ENCODE assay signal across 1 cellular context in genomic region chr19:53308339-53308811, GRCh38.
TF ChIP-seq lines count a peak whose summit lies in the region.

No MANE protein-coding gene starts in this region.

TF ChIP-seq in HepG2, 621 proteins besides CTCF, POLR2A, EP300 and RAD21:
- TF ChIP-seq STAG1 (CRISPR knock-in tag; IDR thresholded peaks at IDR 0.05) = peak; percentile 41
- no peak for TF ChIP-seq AKNA (CRISPR knock-in tag; IDR thresholded peaks at IDR 0.05; ENCODE audit: borderline replicate concordance)
TF ChIP-seq in HepG2: peak in this region for 1.
